29 cellular contexts compared by ENCODE assay signal in genomic region chr4:16942491-16942890, GRCh38. TPM values are rescaled to one million over a fixed set of nuclear protein-coding genes. Genes with fewer than 3 reads are reported as not detected.
"Had no signal": no experiment of that assay in that cellular context is flagged by ENCODE, and none has a peak within 500 bp of the region (broad histone marks: within the 10 kb centered on the region; RNA-seq: fewer than 3 reads in every experiment).

No MANE protein-coding gene starts in this region.

- H3K4me1 ChIP-seq: ascending aorta, gastrocnemius medialis, pancreas, prostate gland, stomach, thyroid gland, upper lobe of left lung, vagina had no signal

- H3K36me3 Mint-ChIP-seq: activated naive CD4-positive, alpha-beta T cell treated with anti-CD3 and anti-CD28 coated beads, Interleukin-2, amount 10 ng/mL, durations not matched to agents 7 days and 5 days; activated naive CD8-positive, alpha-beta T cell treated with anti-CD3 and anti-CD28 coated beads, Interleukin-2, amount 10 ng/mL, durations not matched to agents 7 days and 5 days; stimulated activated memory B cell treated with anti-CD40 and anti-IgM and Interleukin-4, amounts not matched to agents 10 μg/mL and 1 μg/mL and 100 μg/mL, for 72 hours had no signal

- H3K27ac Mint-ChIP-seq: activated naive CD4-positive, alpha-beta T cell treated with anti-CD3 and anti-CD28 coated beads, Interleukin-2, amount 10 ng/mL, durations not matched to agents 7 days and 5 days; activated naive CD8-positive, alpha-beta T cell treated with anti-CD3 and anti-CD28 coated beads, Interleukin-2, amount 10 ng/mL, durations not matched to agents 7 days and 5 days; effector memory CD8-positive, alpha-beta T cell; nephron; stimulated activated memory B cell treated with anti-CD40 and anti-IgM and Interleukin-4, amounts not matched to agents 10 μg/mL and 1 μg/mL and 100 μg/mL, for 72 hours had no signal

- H3K36me3 ChIP-seq: ascending aorta, brain microvascular endothelial cell, gastrocnemius medialis, pancreas, prostate gland, stomach, thyroid gland, upper lobe of left lung, vagina had no signal

- H3K4me2 ChIP-seq: smooth muscle cell had no signal

- DNase-seq: activated CD4-positive, alpha-beta T cell treated with anti-CD3 and anti-CD28 coated beads for 48 hours; activated CD4-positive, alpha-beta T cell treated with anti-CD3 and anti-CD28 coated beads, Interleukin-2, amount 50 U/mL, for 48 hours; activated CD8-positive, alpha-beta memory T cell treated with anti-CD3 and anti-CD28 coated beads for 24 hours; activated gamma-delta T cell; activated naive CD4-positive, alpha-beta T cell treated with anti-CD3 and anti-CD28 coated beads, Interleukin-2, amount 10 ng/mL, durations not matched to agents 7 days and 5 days; activated naive CD8-positive, alpha-beta T cell treated with anti-CD3 and anti-CD28 coated beads, Interleukin-2, amount 10 ng/mL, durations not matched to agents 7 days and 5 days; brain microvascular endothelial cell; effector memory CD8-positive, alpha-beta T cell; erythroblast; gastrocnemius medialis; glutamatergic neuron; left colon; mammary epithelial cell; pancreas; stimulated activated CD4-positive, alpha-beta T cell treated with anti-CD3 and anti-CD28 coated beads, Interleukin-1b, Interleukin-23, amount 100 ng/mL, for 48 hours; stimulated activated CD4-positive, alpha-beta T cell treated with anti-CD3 and anti-CD28 coated beads, Interleukin-4, amount 100 ng/mL, for 4 hours; stimulated activated CD8-positive, alpha-beta memory T cell treated with anti-CD3 and anti-CD28 coated beads, Interleukin-4, amount 100 ng/mL, for 48 hours; stomach; thyroid gland; upper lobe of left lung had no signal

- H3K4me3 ChIP-seq: ascending aorta, coronary artery, gastrocnemius medialis, pancreas, prostate gland, smooth muscle cell, stomach, thyroid gland, upper lobe of left lung, vagina had no signal

- H3K9me3 ChIP-seq: ascending aorta, gastrocnemius medialis, pancreas, prostate gland, stomach, thyroid gland, upper lobe of left lung, vagina had no signal

- H3K27me3 ChIP-seq: ascending aorta, brain microvascular endothelial cell, gastrocnemius medialis, pancreas, stomach, thyroid gland, upper lobe of left lung, vagina had no signal

- H3K4me1 Mint-ChIP-seq: activated naive CD4-positive, alpha-beta T cell treated with anti-CD3 and anti-CD28 coated beads, Interleukin-2, amount 10 ng/mL, durations not matched to agents 7 days and 5 days; activated naive CD8-positive, alpha-beta T cell treated with anti-CD3 and anti-CD28 coated beads, Interleukin-2, amount 10 ng/mL, durations not matched to agents 7 days and 5 days; nephron; stimulated activated memory B cell treated with anti-CD40 and anti-IgM and Interleukin-4, amounts not matched to agents 10 μg/mL and 1 μg/mL and 100 μg/mL, for 72 hours had no signal

- H3K27ac ChIP-seq: ascending aorta, brain microvascular endothelial cell, coronary artery, gastrocnemius medialis, pancreas, prostate gland, stomach, thyroid gland, upper lobe of left lung, vagina, VCaP had no signal

- H3K4me3 Mint-ChIP-seq: activated naive CD4-positive, alpha-beta T cell treated with anti-CD3 and anti-CD28 coated beads, Interleukin-2, amount 10 ng/mL, durations not matched to agents 7 days and 5 days; activated naive CD8-positive, alpha-beta T cell treated with anti-CD3 and anti-CD28 coated beads, Interleukin-2, amount 10 ng/mL, durations not matched to agents 7 days and 5 days; effector memory CD8-positive, alpha-beta T cell; nephron; stimulated activated memory B cell treated with anti-CD40 and anti-IgM and Interleukin-4, amounts not matched to agents 10 μg/mL and 1 μg/mL and 100 μg/mL, for 72 hours had no signal

- H3K27me3 Mint-ChIP-seq: activated naive CD4-positive, alpha-beta T cell treated with anti-CD3 and anti-CD28 coated beads, Interleukin-2, amount 10 ng/mL, durations not matched to agents 7 days and 5 days; stimulated activated memory B cell treated with anti-CD40 and anti-IgM and Interleukin-4, amounts not matched to agents 10 μg/mL and 1 μg/mL and 100 μg/mL, for 72 hours had no signal

RNA-seq across cellular contexts. Expression of gene LDB2, which starts 44.0 kb away (rescaled TPM):
- total RNA-seq: activated naive CD8-positive, alpha-beta T cell treated with anti-CD3 and anti-CD28 coated beads, Interleukin-2, amount 10 ng/mL, durations not matched to agents 7 days and 5 days; mammary epithelial cell had no signal
- polyA plus RNA-seq: keratinocyte, mammary epithelial cell had no signal
